Comparison of ENCODE assay signal across 15 cellular contexts in genomic region chr17:21463204-21463661, GRCh38.
DNase-seq lines count a peak whose midpoint lies in the region; ATAC-seq and TF ChIP-seq lines count a peak whose summit lies in the region.
"Had no signal": no experiment of that assay in that cellular context is flagged by ENCODE, and none has a peak within 500 bp of the region (broad histone marks: within the 10 kb centered on the region; RNA-seq: fewer than 3 reads in every experiment).

No MANE protein-coding gene starts in this region.

- H3K9me3 ChIP-seq in right atrium auricular region = no peaks in the 10 kb centered on the region
- H3K9me3 ChIP-seq: heart right ventricle, neutrophil had no signal

- H3K27me3 ChIP-seq in right atrium auricular region = no peaks in the 10 kb centered on the region

- H3K36me3 Mint-ChIP-seq in activated naive CD8-positive, alpha-beta T cell treated with anti-CD3 and anti-CD28 coated beads for 36 hours = no peaks in the 10 kb centered on the region
- no peaks in the 10 kb centered on the region for H3K36me3 Mint-ChIP-seq in memory B cell

- H3K27me3 Mint-ChIP-seq in activated naive CD8-positive, alpha-beta T cell treated with anti-CD3 and anti-CD28 coated beads for 36 hours = peaks cover 9% of the 10 kb centered on the region
- peaks cover 14% of the 10 kb centered on the region for H3K27me3 Mint-ChIP-seq in memory B cell
- peaks cover 26% of the 10 kb centered on the region for H3K27me3 Mint-ChIP-seq in stimulated activated naive CD8-positive, alpha-beta T cell treated with anti-CD3 and anti-CD28 coated beads, Interleukin-15, amount 100 ng/mL, for 72 hours

- no peaks in the 10 kb centered on the region for H3K9me3 Mint-ChIP-seq in activated naive CD8-positive, alpha-beta T cell treated with anti-CD3 and anti-CD28 coated beads for 36 hours
- no peaks in the 10 kb centered on the region for H3K9me3 Mint-ChIP-seq in memory B cell
- no peaks in the 10 kb centered on the region for H3K9me3 Mint-ChIP-seq in stimulated activated naive CD8-positive, alpha-beta T cell treated with anti-CD3 and anti-CD28 coated beads, Interleukin-15, amount 100 ng/mL, for 72 hours
- H3K9me3 Mint-ChIP-seq: activated B cell treated with CpG ODN at 0.5 μM for 24 hours had no signal

- intact Hi-C loops in Right ventricle myocardium inferior (cut with DNase I) = no loop called here

- DNase-seq in right atrium auricular region (ENCODE audit: low spot score) (peak; percentile 50), Right ventricle myocardium inferior (ENCODE audit: missing footprints) (no peak), memory B cell (ENCODE audit: low spot score in 2 of 2) (no peak), AG20443 (ENCODE audit: low spot score) (no peak)
- no peak for DNase-seq in activated naive CD8-positive, alpha-beta T cell treated with anti-CD3 and anti-CD28 coated beads for 36 hours
- no peak for DNase-seq in stimulated activated naive CD8-positive, alpha-beta T cell treated with anti-CD3 and anti-CD28 coated beads, Interleukin-15, amount 100 ng/mL, for 72 hours
- DNase-seq: activated B cell treated with CpG ODN at 0.5 μM for 24 hours, HCEC 1CT, NCI-H1694 treated with DMSO at 0.1 percent for 48 hours, NCI-H526 treated with DMSO at 0.1 percent for 48 hours had no signal

- no peak for TF ChIP-seq CTCF in right atrium auricular region (IDR thresholded peaks at IDR 0.05)

- peaks cover 11% of the 10 kb centered on the region for H3K4me1 Mint-ChIP-seq in activated naive CD8-positive, alpha-beta T cell treated with anti-CD3 and anti-CD28 coated beads for 36 hours
- peaks cover 10% of the 10 kb centered on the region for H3K4me1 Mint-ChIP-seq in memory B cell
- H3K4me1 Mint-ChIP-seq in stimulated activated naive CD8-positive, alpha-beta T cell treated with anti-CD3 and anti-CD28 coated beads, Interleukin-15, amount 100 ng/mL, for 72 hours = peaks cover 27% of the 10 kb centered on the region

- ATAC-seq in Right ventricle myocardium inferior = no peak
- ATAC-seq in memory B cell (ENCODE audit: low read depth) = peak; percentile 60
- ATAC-seq in stimulated activated naive CD8-positive, alpha-beta T cell treated with anti-CD3 and anti-CD28 coated beads, Interleukin-15, amount 100 ng/mL, for 72 hours = peak; percentile 63
- no peak for ATAC-seq in HG03520 (IDR thresholded peaks at IDR 0.05; ENCODE audit: unreplicated experiment)
- ATAC-seq in HG03159 (IDR thresholded peaks at IDR 0.05; ENCODE audit: unreplicated experiment) = no peak
- ATAC-seq: Panc1 had no signal

- peak overlapping the region; percentile 42 for H3K27ac Mint-ChIP-seq in activated naive CD8-positive, alpha-beta T cell treated with anti-CD3 and anti-CD28 coated beads for 36 hours
- no peak overlapping the region for H3K27ac Mint-ChIP-seq in memory B cell
- peak overlapping the region; percentile 92 to 93 for H3K27ac Mint-ChIP-seq in stimulated activated naive CD8-positive, alpha-beta T cell treated with anti-CD3 and anti-CD28 coated beads, Interleukin-15, amount 100 ng/mL, for 72 hours
- H3K27ac Mint-ChIP-seq: activated B cell treated with CpG ODN at 0.5 μM for 24 hours had no signal

- no peak overlapping the region for H3K4me3 Mint-ChIP-seq in activated naive CD8-positive, alpha-beta T cell treated with anti-CD3 and anti-CD28 coated beads for 36 hours
- peak overlapping the region; percentile 1 for H3K4me3 Mint-ChIP-seq in memory B cell
- peak overlapping the region; percentile 9 to 32 for H3K4me3 Mint-ChIP-seq in stimulated activated naive CD8-positive, alpha-beta T cell treated with anti-CD3 and anti-CD28 coated beads, Interleukin-15, amount 100 ng/mL, for 72 hours
- H3K4me3 Mint-ChIP-seq: activated B cell treated with CpG ODN at 0.5 μM for 24 hours had no signal

- no peak overlapping the region for H3K27ac ChIP-seq in right atrium auricular region
- H3K27ac ChIP-seq: heart right ventricle, neutrophil had no signal

- peaks cover 0 to 14% of the 10 kb centered on the region in 2 donors for H3K4me1 ChIP-seq in right atrium auricular region

- H3K4me3 ChIP-seq in right atrium auricular region = no peak overlapping the region

- H3K36me3 ChIP-seq in right atrium auricular region = no peaks in the 10 kb centered on the region
- H3K36me3 ChIP-seq: heart right ventricle, neutrophil had no signal

Comparison
In these comparisons a context has a peak if more than half of its experiments do, and no peak if none do; other contexts are left out.
1. ATAC-seq: peak in memory B cell (single experiment) and stimulated activated naive CD8-positive, alpha-beta T cell treated with anti-CD3 and anti-CD28 coated beads, Interleukin-15, amount 100 ng/mL, for 72 hours (single experiment); none in Right ventricle myocardium inferior (single experiment), HG03520 (single experiment) and HG03159 (single experiment).